17 cellular contexts compared by ENCODE assay signal in genomic region chrX:47097018-47097417, GRCh38. TPM values are rescaled to one million over a fixed set of nuclear protein-coding genes. Genes with fewer than 3 reads are reported as not detected.
DNase-seq lines count a peak whose midpoint lies in the region; ATAC-seq and TF ChIP-seq lines count a peak whose summit lies in the region.
"Had no signal": no experiment of that assay in that cellular context is flagged by ENCODE, and none has a peak within 500 bp of the region (broad histone marks: within the 10 kb centered on the region; RNA-seq: fewer than 3 reads in every experiment).

No MANE protein-coding gene starts in this region.

- H3K9me3 Mint-ChIP-seq in GM23338 = peaks cover 2% of the 10 kb centered on the region; the same call in 1 of the 3 replicates
- H3K9me3 Mint-ChIP-seq in endodermal cell = peaks cover 53% of the 10 kb centered on the region
- no peaks in the 10 kb centered on the region for H3K9me3 Mint-ChIP-seq in type B pancreatic cell
- H3K9me3 Mint-ChIP-seq: T-helper 2 cell treated with Interferon-gamma antibody and Interleukin-4, amounts not matched to agents 5 μg/mL and 100 μg/mL, for 36 hours had no signal

- TF ChIP-seq CTCF in GM23338 (conservative IDR thresholded peaks at IDR 0.05; ENCODE audit: low read depth in 2 of 2) = no peak
- no peak for TF ChIP-seq CTCF in endodermal cell (conservative IDR thresholded peaks at IDR 0.05)
- no peak for TF ChIP-seq CTCF in type B pancreatic cell (conservative IDR thresholded peaks at IDR 0.05)

- no peak overlapping the region for H3K9ac ChIP-seq in endodermal cell (ENCODE audit: extremely low read depth, low read length, poor library complexity, severe bottlenecking)

- H3K27ac ChIP-seq in GM23338 (ENCODE audit: low read depth) = peak overlapping the region; percentile 92
- H3K27ac ChIP-seq in endodermal cell (ENCODE audit: low read depth, low read length) = no peak overlapping the region
- no peak overlapping the region for H3K27ac ChIP-seq in aorta (ENCODE audit: low read depth in 1 of 2, low read length in 2 of 2)
- H3K27ac ChIP-seq: SK-N-MC had no signal

- no peak overlapping the region for H2AFZ ChIP-seq in GM23338

- H3K27me3 Mint-ChIP-seq in GM23338 (ENCODE audit: insufficient read depth, low read depth, poor library complexity) (peaks cover 3% of the 10 kb centered on the region), endodermal cell (ENCODE audit: insufficient read depth) (no peaks in the 10 kb centered on the region), type B pancreatic cell (no peaks in the 10 kb centered on the region)

- H3K36me3 Mint-ChIP-seq in GM23338 (ENCODE audit: low read depth) (no peaks in the 10 kb centered on the region), endodermal cell (ENCODE audit: low read depth) (peaks cover 4% of the 10 kb centered on the region), type B pancreatic cell (no peaks in the 10 kb centered on the region)

- H3F3A ChIP-seq in GM23338 (replicated peaks; ENCODE audit: low read depth) = 0 out of 2 replicates have a peak, but pooled peaks cover 3% of the 10 kb centered on the region

- 0 out of 2 replicates have a peak, but pooled peaks cover 5% of the 10 kb centered on the region for H3K9me2 ChIP-seq in GM23338 (ENCODE audit: insufficient read depth)

- H3K36me3 ChIP-seq in GM23338 (ENCODE audit: insufficient read depth) (0 out of 2 replicates have a peak, but pooled peaks cover 2% of the 10 kb centered on the region), endodermal cell (ENCODE audit: control insufficient read depth, insufficient read depth, low read length) (no peaks in the 10 kb centered on the region), aorta (ENCODE audit: control insufficient read depth in 1 of 2, insufficient read depth in 2 of 2, low read length in 1 of 2) (no peaks in the 10 kb centered on the region)

- no peak overlapping the region; the same call in 1 of the 2 replicates for H3K27ac Mint-ChIP-seq in GM23338
- no peak overlapping the region for H3K27ac Mint-ChIP-seq in endodermal cell
- H3K27ac Mint-ChIP-seq in type B pancreatic cell = no peak overlapping the region
- H3K27ac Mint-ChIP-seq: T-helper 2 cell treated with Interferon-gamma antibody and Interleukin-4, amounts not matched to agents 5 μg/mL and 100 μg/mL, for 36 hours had no signal

- H3K4me3 Mint-ChIP-seq in GM23338 = no peak overlapping the region
- H3K4me3 Mint-ChIP-seq in endodermal cell = no peak overlapping the region
- H3K4me3 Mint-ChIP-seq in type B pancreatic cell = no peak overlapping the region
- H3K4me3 Mint-ChIP-seq: T-helper 2 cell treated with Interferon-gamma antibody and Interleukin-4, amounts not matched to agents 5 μg/mL and 100 μg/mL, for 36 hours had no signal

- H3K4me1 Mint-ChIP-seq in GM23338 (peaks cover 21% of the 10 kb centered on the region; the same call in 2 of the 3 replicates), endodermal cell (peaks cover 9% of the 10 kb centered on the region), type B pancreatic cell (ENCODE audit: unreplicated experiment) (no peaks in the 10 kb centered on the region)

- no peaks in the 10 kb centered on the region for H4K20me1 ChIP-seq in GM23338 (replicated peaks; ENCODE audit: insufficient read depth)

- DNase-seq in D341Med (ENCODE audit: low spot score) (peak; percentile 48), GM23338 (ENCODE audit: low spot score) (peak; percentile 43), NCI-H69 (lab: John Stamatoyannopoulos, UW) (peak; percentile 4), endodermal cell (peak; percentile 34), NCI-H187 treated with DMSO at 0.1 percent for 48 hours (lab: John Stamatoyannopoulos, UW) (no peak), aorta (no peak), type B pancreatic cell (ENCODE audit: extremely low spot score, unreplicated experiment) (no peak)
- DNase-seq: ACHN, C1 segment of cervical spinal cord, GF-D8, KG1, NCI-H2029, NCI-H510A had no signal

- WGBS in endodermal cell (ENCODE audit: insufficient coverage in 1 of 2, insufficient read length in 1 of 2), 2 experiments = 76% methylated on average over 3 of the region's 4 CpGs; no CpG with 5 or more reads in 1 of the 2 experiments
- 70 to 75% methylated on average over 4 of the region's 4 CpGs for WGBS in aorta, 2 donors

- no peak overlapping the region for H3K4me2 ChIP-seq in GM23338

- H3K9me3 ChIP-seq in endodermal cell (ENCODE audit: control insufficient read depth, low read length) (no peaks in the 10 kb centered on the region), aorta (ENCODE audit: control insufficient read depth, low read length) (no peaks in the 10 kb centered on the region)

- H3K4me1 ChIP-seq in GM23338 (ENCODE audit: insufficient read depth) (peaks cover 10% of the 10 kb centered on the region; the same call in 1 of the 2 replicates), endodermal cell (ENCODE audit: control insufficient read depth, insufficient read depth, low read length) (no peaks in the 10 kb centered on the region), aorta (ENCODE audit: control insufficient read depth in 1 of 2, insufficient read depth in 2 of 2, low read length in 2 of 2) (no peaks in the 10 kb centered on the region)

- intact Hi-C loops in aorta (cut with DNase I) = no loop called here

- no peaks in the 10 kb centered on the region for H3K27me3 ChIP-seq in GM23338 (ENCODE audit: insufficient read depth)
- no peaks in the 10 kb centered on the region for H3K27me3 ChIP-seq in endodermal cell (ENCODE audit: control insufficient read depth, insufficient read depth, low read length, poor library complexity, severe bottlenecking)
- H3K27me3 ChIP-seq in aorta (ENCODE audit: control insufficient read depth in 1 of 2, insufficient read depth in 2 of 2, low read length in 1 of 2) = no peaks in the 10 kb centered on the region

- H3K4me3 ChIP-seq in GM23338 = no peak overlapping the region
- no peak overlapping the region for H3K4me3 ChIP-seq in endodermal cell (ENCODE audit: low read length)
- no peak overlapping the region for H3K4me3 ChIP-seq in aorta (ENCODE audit: low read length in 2 of 2)
- H3K4me3 ChIP-seq: SK-N-MC had no signal

- H3K79me2 ChIP-seq in GM23338 (replicated peaks; ENCODE audit: insufficient read depth) = no peaks in the 10 kb centered on the region

- ATAC-seq in GM23338 (no peak; the same call in 1 of the 3 replicates), aorta (ENCODE audit: low FRiP score) (no peak)
- ATAC-seq: Right ventricle myocardium inferior had no signal

TF ChIP-seq in GM23338, 12 proteins besides CTCF, POLR2A, EP300 and RAD21 (continues in another document):
- TF ChIP-seq EZH2 (IDR thresholded peaks at IDR 0.05; ENCODE audit: low read depth, unreplicated experiment) (no peak), STAT1 (IDR thresholded peaks at IDR 0.05; ENCODE audit: unreplicated experiment) (no peak), JUNB (IDR thresholded peaks at IDR 0.05; ENCODE audit: unreplicated experiment) (no peak)
- TF ChIP-seq, protein P1, sequence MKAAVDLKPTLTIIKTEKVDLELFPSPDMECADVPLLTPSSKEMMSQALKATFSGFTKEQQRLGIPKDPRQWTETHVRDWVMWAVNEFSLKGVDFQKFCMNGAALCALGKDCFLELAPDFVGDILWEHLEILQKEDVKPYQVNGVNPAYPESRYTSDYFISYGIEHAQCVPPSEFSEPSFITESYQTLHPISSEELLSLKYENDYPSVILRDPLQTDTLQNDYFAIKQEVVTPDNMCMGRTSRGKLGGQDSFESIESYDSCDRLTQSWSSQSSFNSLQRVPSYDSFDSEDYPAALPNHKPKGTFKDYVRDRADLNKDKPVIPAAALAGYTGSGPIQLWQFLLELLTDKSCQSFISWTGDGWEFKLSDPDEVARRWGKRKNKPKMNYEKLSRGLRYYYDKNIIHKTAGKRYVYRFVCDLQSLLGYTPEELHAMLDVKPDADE (IDR thresholded peaks at IDR 0.05) = no peak

RNA-seq across cellular contexts. Expression of gene RGN, which starts 18.8 kb away (rescaled TPM):
- total RNA-seq in GM23338 (2014; rRNA removed; shearing (Covaris generic)) = 0.47 and 6.7 TPM in 2 replicates
- polyA plus RNA-seq in GM23338 (2016; fragmentation: Nextera tagmentation; extraction: Ambion mirVana) (5.5 and 5.9 TPM in 2 replicates), aorta (10 to 100 TPM; 39.6 to 56.9 TPM)
- total RNA-seq in endodermal cell (1 to 10 TPM; 3.9 to 5.6 TPM), aorta (10 to 100 TPM; 10.3 to 20.2 TPM), type B pancreatic cell (ENCODE audit: low replicate concordance) (3.5 and 16.2 TPM in 2 replicates)
- 1.4 TPM for polyA plus RNA-seq in endodermal cell (2013, experiment 1 of 2)
- 1.7 TPM for polyA plus RNA-seq in endodermal cell (2013, experiment 2 of 2)
- total RNA-seq: Daoy had no signal

RNA-seq across cellular contexts. Expression of gene NDUFB11, which starts 47.5 kb away (rescaled TPM):
- 52.2 and 103 TPM in 2 replicates for total RNA-seq in GM23338 (2014; rRNA removed; shearing (Covaris generic))
- polyA plus RNA-seq in GM23338 (2016; fragmentation: Nextera tagmentation; extraction: Ambion mirVana) (238 and 247 TPM in 2 replicates), aorta (10 to 100 TPM; 65.7 to 69.5 TPM)
- total RNA-seq in endodermal cell (100 to 1,000 TPM in 1 of 2 donors, 10 to 100 TPM in 1; 86.1 to 108 TPM), aorta (10 to 100 TPM; 33.7 to 40.3 TPM), type B pancreatic cell (ENCODE audit: low replicate concordance) (95.5 and 103 TPM in 2 replicates)
- 112 TPM for polyA plus RNA-seq in endodermal cell (2013, experiment 1 of 2)
- 102 TPM for polyA plus RNA-seq in endodermal cell (2013, experiment 2 of 2)

RNA-seq across cellular contexts. Expression of gene RBM10, which starts 48.0 kb away (rescaled TPM):
- total RNA-seq in GM23338 (2014; rRNA removed; shearing (Covaris generic)) = 80.0 and 101 TPM in 2 replicates
- polyA plus RNA-seq in GM23338 (2016; fragmentation: Nextera tagmentation; extraction: Ambion mirVana) (38.9 and 39.5 TPM in 2 replicates), aorta (10 to 100 TPM in 1 of 2 donors, 1 to 10 TPM in 1; 8.4 to 46.8 TPM)
- total RNA-seq in endodermal cell (10 to 100 TPM; 48.3 to 50.6 TPM), aorta (10 to 100 TPM; 23.0 to 25.7 TPM), type B pancreatic cell (ENCODE audit: low replicate concordance) (46.7 and 61.9 TPM in 2 replicates)
- polyA plus RNA-seq in endodermal cell (2013, experiment 1 of 2) = 64.6 TPM
- polyA plus RNA-seq in endodermal cell (2013, experiment 2 of 2) = 58.3 TPM

Comparison
In these comparisons a context has a peak if more than half of its experiments do, and no peak if none do; other contexts are left out.
1. DNase-seq: peak in D341Med (single experiment), GM23338 (single experiment), NCI-H69 (single experiment) and endodermal cell (single experiment); none in NCI-H187 treated with DMSO at 0.1 percent for 48 hours (single experiment), aorta (0 of 2) and type B pancreatic cell (single experiment).